32 cellular contexts compared by ENCODE assay signal in the genomic region with DNA sequence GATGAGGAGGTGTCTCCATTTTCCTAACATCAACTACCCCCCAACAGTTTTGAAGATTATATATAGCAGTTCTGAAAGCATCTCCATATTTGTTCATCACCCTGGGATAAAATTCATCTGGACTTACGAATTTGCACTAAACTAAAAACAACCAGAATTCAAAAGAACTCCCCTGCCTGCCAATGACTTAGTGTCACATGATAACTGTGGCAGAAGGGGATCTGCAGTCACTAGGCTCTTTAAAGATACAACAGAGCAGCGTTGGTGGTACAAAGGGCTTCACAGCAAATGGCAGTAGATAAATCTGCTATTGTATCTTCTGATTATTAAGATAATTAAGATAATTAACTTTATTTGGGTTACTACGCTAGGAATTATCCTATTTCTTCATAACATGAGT.
"Had no signal": no experiment of that assay in that cellular context is flagged by ENCODE, and none has a peak within 500 bp of the region (broad histone marks: within the 10 kb centered on the region; RNA-seq: fewer than 3 reads in every experiment).

No MANE protein-coding gene starts in this region.

- H3K4me1 Mint-ChIP-seq: activated CD4-positive, alpha-beta memory T cell treated with anti-CD3 and anti-CD28 coated beads, Interleukin-2, amount 10 ng/mL, durations not matched to agents 7 days and 5 days; activated naive CD4-positive, alpha-beta T cell treated with anti-CD3 and anti-CD28 coated beads, Interleukin-2, amount 50 U/mL, for 24 hours; activated naive CD8-positive, alpha-beta T cell treated with anti-CD3 and anti-CD28 coated beads for 36 hours; activated naive CD8-positive, alpha-beta T cell treated with anti-CD3 and anti-CD28 coated beads, Interleukin-2, amount 50 U/mL, for 24 hours; brain; WTC11 had no signal

- H3K27me3 Mint-ChIP-seq: activated CD4-positive, alpha-beta memory T cell treated with anti-CD3 and anti-CD28 coated beads, Interleukin-2, amount 10 ng/mL, durations not matched to agents 7 days and 5 days; activated CD4-positive, alpha-beta T cell treated with anti-CD3 and anti-CD28 coated beads, Interleukin-2, amount 10 ng/mL, durations not matched to agents 7 days and 5 days; activated naive CD4-positive, alpha-beta T cell treated with anti-CD3 and anti-CD28 coated beads, Interleukin-2, amount 50 U/mL, for 24 hours; activated naive CD8-positive, alpha-beta T cell treated with anti-CD3 and anti-CD28 coated beads for 36 hours; activated naive CD8-positive, alpha-beta T cell treated with anti-CD3 and anti-CD28 coated beads, Interleukin-2, amount 50 U/mL, for 24 hours; brain; effector memory CD8-positive, alpha-beta T cell; T-helper 17 cell had no signal

- H3K9me3 Mint-ChIP-seq: activated CD4-positive, alpha-beta memory T cell treated with anti-CD3 and anti-CD28 coated beads, Interleukin-2, amount 10 ng/mL, durations not matched to agents 7 days and 5 days; activated CD4-positive, alpha-beta T cell treated with anti-CD3 and anti-CD28 coated beads, Interleukin-2, amount 10 ng/mL, durations not matched to agents 7 days and 5 days; activated naive CD4-positive, alpha-beta T cell treated with anti-CD3 and anti-CD28 coated beads for 36 hours; activated naive CD4-positive, alpha-beta T cell treated with anti-CD3 and anti-CD28 coated beads, Interleukin-2, amount 50 U/mL, for 24 hours; activated naive CD8-positive, alpha-beta T cell treated with anti-CD3 and anti-CD28 coated beads for 36 hours; activated naive CD8-positive, alpha-beta T cell treated with anti-CD3 and anti-CD28 coated beads, Interleukin-2, amount 50 U/mL, for 24 hours; activated T-helper 1 cell treated with anti-CD3 and anti-CD28 coated beads, Interleukin-12 subunit alpha, Interleukin-12 subunit beta, Interleukin-2, Interleukin-4 antibody, amounts not matched to agents 30 ng/mL and 10 ng/mL and 1 ng/mL, durations not matched to agents 14 hours and 24 hours and 36 hours; activated T-helper 2 cell treated with anti-CD3 and anti-CD28 coated beads, Interferon-gamma antibody, Interleukin-2, Interleukin-4, amounts not matched to agents 10 μg/mL and 5 μg/mL and 100 μg/mL, durations not matched to agents 14 hours and 24 hours and 36 hours; brain; effector memory CD8-positive, alpha-beta T cell; WTC11 had no signal

- DNase-seq: activated CD4-positive, alpha-beta memory T cell treated with anti-CD3 and anti-CD28 coated beads, Interleukin-2, amount 10 ng/mL, durations not matched to agents 7 days and 5 days; activated CD4-positive, alpha-beta T cell treated with anti-CD3 and anti-CD28 coated beads for 1 hour; activated CD4-positive, alpha-beta T cell treated with anti-CD3 and anti-CD28 coated beads for 4 hours; activated CD4-positive, alpha-beta T cell treated with anti-CD3 and anti-CD28 coated beads, Interleukin-2, amount 10 ng/mL, durations not matched to agents 7 days and 5 days; activated CD4-positive, alpha-beta T cell treated with anti-CD3 and anti-CD28 coated beads, Interleukin-2, amount 50 U/mL, for 4 hours; activated effector memory CD4-positive, alpha-beta T cell treated with anti-CD3 and anti-CD28 coated beads, Interleukin-2, amount 50 U/mL, for 16 hours; activated naive CD4-positive, alpha-beta T cell treated with anti-CD3 and anti-CD28 coated beads for 36 hours; activated naive CD8-positive, alpha-beta T cell treated with anti-CD3 and anti-CD28 coated beads for 36 hours; activated naive CD8-positive, alpha-beta T cell treated with anti-CD3 and anti-CD28 coated beads, Interleukin-2, amount 50 U/mL, for 24 hours; activated T-cell treated with anti-CD3 and anti-CD28 coated beads, Interleukin-2, amount 50 U/mL, for 1 hour; activated T-cell treated with anti-CD3 and anti-CD28 coated beads, Interleukin-2, amount 50 U/mL, for 48 hours; adrenal gland; amygdala; aorta; central memory CD4-positive, alpha-beta T cell; cerebellar nuclear complex; colonic mucosa; dermis blood vessel endothelial cell; effector CD4-positive, alpha-beta T cell; effector memory CD8-positive, alpha-beta T cell; erythroblast; foreskin keratinocyte; gastrocnemius medialis; glutamatergic neuron; heart left ventricle; T-helper 1 cell; T-helper 17 cell had no signal

- H3K36me3 Mint-ChIP-seq: activated naive CD4-positive, alpha-beta T cell treated with anti-CD3 and anti-CD28 coated beads, Interleukin-2, amount 50 U/mL, for 24 hours; activated naive CD8-positive, alpha-beta T cell treated with anti-CD3 and anti-CD28 coated beads for 36 hours; WTC11 had no signal

- H3K27ac Mint-ChIP-seq: activated CD4-positive, alpha-beta memory T cell treated with anti-CD3 and anti-CD28 coated beads, Interleukin-2, amount 10 ng/mL, durations not matched to agents 7 days and 5 days; activated CD4-positive, alpha-beta T cell treated with anti-CD3 and anti-CD28 coated beads, Interleukin-2, amount 10 ng/mL, durations not matched to agents 7 days and 5 days; activated naive CD4-positive, alpha-beta T cell treated with anti-CD3 and anti-CD28 coated beads for 36 hours; activated naive CD4-positive, alpha-beta T cell treated with anti-CD3 and anti-CD28 coated beads, Interleukin-2, amount 50 U/mL, for 24 hours; activated naive CD8-positive, alpha-beta T cell treated with anti-CD3 and anti-CD28 coated beads for 36 hours; activated naive CD8-positive, alpha-beta T cell treated with anti-CD3 and anti-CD28 coated beads, Interleukin-2, amount 50 U/mL, for 24 hours; activated T-helper 1 cell treated with anti-CD3 and anti-CD28 coated beads, Interleukin-12 subunit alpha, Interleukin-12 subunit beta, Interleukin-2, Interleukin-4 antibody, amounts not matched to agents 30 ng/mL and 10 ng/mL and 1 ng/mL, durations not matched to agents 14 hours and 24 hours and 36 hours; activated T-helper 2 cell treated with anti-CD3 and anti-CD28 coated beads, Interferon-gamma antibody, Interleukin-2, Interleukin-4, amounts not matched to agents 10 μg/mL and 5 μg/mL and 100 μg/mL, durations not matched to agents 14 hours and 24 hours and 36 hours; effector memory CD8-positive, alpha-beta T cell; T-helper 17 cell; WTC11 had no signal

- H3K4me3 Mint-ChIP-seq: activated CD4-positive, alpha-beta memory T cell treated with anti-CD3 and anti-CD28 coated beads, Interleukin-2, amount 10 ng/mL, durations not matched to agents 7 days and 5 days; activated CD4-positive, alpha-beta T cell treated with anti-CD3 and anti-CD28 coated beads, Interleukin-2, amount 10 ng/mL, durations not matched to agents 7 days and 5 days; activated naive CD4-positive, alpha-beta T cell treated with anti-CD3 and anti-CD28 coated beads for 36 hours; activated naive CD4-positive, alpha-beta T cell treated with anti-CD3 and anti-CD28 coated beads, Interleukin-2, amount 50 U/mL, for 24 hours; activated naive CD8-positive, alpha-beta T cell treated with anti-CD3 and anti-CD28 coated beads for 36 hours; activated naive CD8-positive, alpha-beta T cell treated with anti-CD3 and anti-CD28 coated beads, Interleukin-2, amount 50 U/mL, for 24 hours; activated T-helper 1 cell treated with anti-CD3 and anti-CD28 coated beads, Interleukin-12 subunit alpha, Interleukin-12 subunit beta, Interleukin-2, Interleukin-4 antibody, amounts not matched to agents 30 ng/mL and 10 ng/mL and 1 ng/mL, durations not matched to agents 14 hours and 24 hours and 36 hours; effector memory CD8-positive, alpha-beta T cell; T-helper 17 cell; WTC11 had no signal
